Comparison of ENCODE assay signal across 9 cellular contexts in genomic region chr5:134138416-134139376, GRCh38. TPM values are rescaled to one million over a fixed set of nuclear protein-coding genes. Genes with fewer than 3 reads are reported as not detected.
DNase-seq lines count a peak whose midpoint lies in the region; ATAC-seq and TF ChIP-seq lines count a peak whose summit lies in the region.
"Had no signal": no experiment of that assay in that cellular context is flagged by ENCODE, and none has a peak within 500 bp of the region (broad histone marks: within the 10 kb centered on the region; RNA-seq: fewer than 3 reads in every experiment).

No MANE protein-coding gene starts in this region.

- DNase-seq in Daoy (ENCODE audit: low read depth) = peak; percentile 89
- DNase-seq in activated naive CD4-positive, alpha-beta T cell treated with anti-CD3 and anti-CD28 coated beads, Interleukin-2, amount 50 U/mL, for 16 hours = peak; percentile 77
- DNase-seq in natural killer cell treated with Interleukin-12 subunit alpha and Interleukin-12 subunit beta and Interleukin-15 and Interleukin-18, amount 100 ng/mL, for 72 hours (ENCODE audit: low spot score) = peak; percentile 82
- no peak for DNase-seq in GF-D8 (lab: John Stamatoyannopoulos, UW)
- DNase-seq in GDM1 (lab: John Stamatoyannopoulos, UW) = no peak
- DNase-seq in SJCRH30 = no peak

- peak overlapping the region; percentile 41; the same call in 1 of the 2 replicates for H3K4me2 ChIP-seq in KMS-11

- TF ChIP-seq CTCF in KMS-11 (conservative IDR thresholded peaks at IDR 0.05; ENCODE audit: low read depth, low read length) = no peak

- peaks cover 7% of the 10 kb centered on the region in 2 donors for H3K27me3 Mint-ChIP-seq in natural killer cell treated with Interleukin-12 subunit alpha and Interleukin-12 subunit beta and Interleukin-15 and Interleukin-18, amount 100 ng/mL, for 72 hours

- no peaks in the 10 kb centered on the region for H3K27me3 ChIP-seq in KMS-11 (ENCODE audit: insufficient read depth, low read depth)
- no peaks in the 10 kb centered on the region for H3K27me3 ChIP-seq in SJCRH30
- H3K27me3 ChIP-seq: cardiac muscle cell had no signal

- no peak overlapping the region for H3K4me3 ChIP-seq in KMS-11 (IDR thresholded peaks at IDR 0.05; ENCODE audit: insufficient read depth, low read depth, low read length)
- no peak overlapping the region for H3K4me3 ChIP-seq in SJCRH30
- H3K4me3 ChIP-seq: cardiac muscle cell had no signal

- H3K9me3 ChIP-seq in SJCRH30 (replicated peaks) = no peaks in the 10 kb centered on the region

- peaks cover 17% of the 10 kb centered on the region for H4K20me1 ChIP-seq in KMS-11 (ENCODE audit: insufficient read depth)

- peaks cover 38% of the 10 kb centered on the region for H3K4me1 ChIP-seq in KMS-11 (ENCODE audit: low read depth, poor library complexity, severe bottlenecking)
- peaks cover 5% of the 10 kb centered on the region; the same call in 1 of the 2 replicates for H3K4me1 ChIP-seq in SJCRH30

- H2AFZ ChIP-seq in KMS-11 (ENCODE audit: low read depth) = no peak overlapping the region

- H3K4me3 Mint-ChIP-seq in natural killer cell treated with Interleukin-12 subunit alpha and Interleukin-12 subunit beta and Interleukin-15 and Interleukin-18, amount 100 ng/mL, for 72 hours = no peak overlapping the region

- H3K79me2 ChIP-seq in KMS-11 (ENCODE audit: insufficient read depth, low read depth) = no peaks in the 10 kb centered on the region

- ATAC-seq in GM21515 (IDR thresholded peaks at IDR 0.05; ENCODE audit: unreplicated experiment) = peak; percentile 51
- peak; percentile 86 to 90 for ATAC-seq in natural killer cell treated with Interleukin-12 subunit alpha and Interleukin-12 subunit beta and Interleukin-15 and Interleukin-18, amount 100 ng/mL, for 72 hours

- H3K9ac ChIP-seq in KMS-11 = no peak overlapping the region

- H3K36me3 ChIP-seq in KMS-11 (ENCODE audit: insufficient read depth) (no peaks in the 10 kb centered on the region), SJCRH30 (peaks cover 22% of the 10 kb centered on the region)

- H3K27ac ChIP-seq in KMS-11 = no peak overlapping the region
- no peak overlapping the region; the same call in 1 of the 2 replicates for H3K27ac ChIP-seq in SJCRH30
- H3K27ac ChIP-seq: cardiac muscle cell had no signal

- no peaks in the 10 kb centered on the region for H3K9me3 Mint-ChIP-seq in natural killer cell treated with Interleukin-12 subunit alpha and Interleukin-12 subunit beta and Interleukin-15 and Interleukin-18, amount 100 ng/mL, for 72 hours

- H3K27ac Mint-ChIP-seq in natural killer cell treated with Interleukin-12 subunit alpha and Interleukin-12 subunit beta and Interleukin-15 and Interleukin-18, amount 100 ng/mL, for 72 hours = peak overlapping the region in 1 of 2 donors; percentile 29

- peaks cover 8% of the 10 kb centered on the region for H3K36me3 Mint-ChIP-seq in natural killer cell treated with Interleukin-12 subunit alpha and Interleukin-12 subunit beta and Interleukin-15 and Interleukin-18, amount 100 ng/mL, for 72 hours

- peaks cover 43 to 59% of the 10 kb centered on the region in 2 donors for H3K4me1 Mint-ChIP-seq in natural killer cell treated with Interleukin-12 subunit alpha and Interleukin-12 subunit beta and Interleukin-15 and Interleukin-18, amount 100 ng/mL, for 72 hours (ENCODE audit: low read depth in 2 of 2)

RNA-seq across cellular contexts. Expression of gene TCF7, which starts 24.2 kb away (rescaled TPM):
- total RNA-seq in Daoy (2014; rRNA removed; shearing (Covaris generic)) = 4.1 and 4.3 TPM in 2 replicates
- total RNA-seq in natural killer cell treated with Interleukin-12 subunit alpha and Interleukin-12 subunit beta and Interleukin-15 and Interleukin-18, amount 100 ng/mL, for 72 hours = 1 to 10 TPM; 2.6 to 6.1 TPM
- total RNA-seq in SJCRH30 (2014; rRNA removed; shearing (Covaris generic)) = 1.8 and 2.4 TPM in 2 replicates

RNA-seq across cellular contexts. Expression of gene SKP1, which starts 38.1 kb away (rescaled TPM):
- 343 and 386 TPM in 2 replicates for total RNA-seq in Daoy (2014; rRNA removed; shearing (Covaris generic))
- 100 to 1,000 TPM; 162 to 210 TPM for total RNA-seq in natural killer cell treated with Interleukin-12 subunit alpha and Interleukin-12 subunit beta and Interleukin-15 and Interleukin-18, amount 100 ng/mL, for 72 hours
- 576 and 631 TPM in 2 replicates for total RNA-seq in SJCRH30 (2014; rRNA removed; shearing (Covaris generic))

Comparison
In these comparisons a context has a peak if more than half of its experiments do, and no peak if none do; other contexts are left out.
1. DNase-seq: peak in Daoy (single experiment), activated naive CD4-positive, alpha-beta T cell treated with anti-CD3 and anti-CD28 coated beads, Interleukin-2, amount 50 U/mL, for 16 hours (single experiment) and natural killer cell treated with Interleukin-12 subunit alpha and Interleukin-12 subunit beta and Interleukin-15 and Interleukin-18, amount 100 ng/mL, for 72 hours (single experiment); none in GF-D8 (single experiment), GDM1 (single experiment) and SJCRH30 (0 of 2).